Comparison of ENCODE assay signal across 18 cellular contexts in genomic region chr18:68841301-68841700, GRCh38. TPM values are rescaled to one million over a fixed set of nuclear protein-coding genes. Genes with fewer than 3 reads are reported as not detected.
DNase-seq lines count a peak whose midpoint lies in the region; ATAC-seq and TF ChIP-seq lines count a peak whose summit lies in the region.
"Had no signal": no experiment of that assay in that cellular context is flagged by ENCODE, and none has a peak within 500 bp of the region (broad histone marks: within the 10 kb centered on the region; RNA-seq: fewer than 3 reads in every experiment).

No MANE protein-coding gene starts in this region.

- H3K36me3 ChIP-seq in HUES64 (ENCODE audit: insufficient read depth, low read length) (no peaks in the 10 kb centered on the region), mesenchymal stem cell (ENCODE audit: control insufficient read depth in 1 of 2, insufficient read depth in 2 of 2, low read depth in 1 of 2, low read length in 2 of 2) (no peaks in the 10 kb centered on the region)
- H3K36me3 ChIP-seq: right lobe of liver, suprapubic skin had no signal

- H2BK15ac ChIP-seq in mesenchymal stem cell (ENCODE audit: low read depth, poor library complexity, severe bottlenecking) = no peak overlapping the region

- H3K27me3 ChIP-seq in HUES64 (ENCODE audit: insufficient read depth, low read length) = no peaks in the 10 kb centered on the region
- H3K27me3 ChIP-seq in mesenchymal stem cell (ENCODE audit: control insufficient read depth in 1 of 2, insufficient read depth in 1 of 2, low read length in 2 of 2) = no peaks in the 10 kb centered on the region
- H3K27me3 ChIP-seq: right lobe of liver, suprapubic skin had no signal

- no peak for ATAC-seq in GM18867 (IDR thresholded peaks at IDR 0.05; ENCODE audit: unreplicated experiment)
- ATAC-seq: activated T-cell treated with anti-CD3 and anti-CD28 coated beads, Interleukin-2, amount 50 U/mL, for 72 hours had no signal

- no peaks in the 10 kb centered on the region for H3K36me3 Mint-ChIP-seq in chondrocyte (ENCODE audit: low read depth)

- H4K8ac ChIP-seq in mesenchymal stem cell (ENCODE audit: low read length) = no peak overlapping the region

- no peak overlapping the region for H3K14ac ChIP-seq in mesenchymal stem cell (ENCODE audit: low read length in 2 of 2)

- no peak overlapping the region for H3K4ac ChIP-seq in mesenchymal stem cell (ENCODE audit: low read depth in 1 of 2, low read length in 2 of 2)

- no peak overlapping the region for H4K91ac ChIP-seq in mesenchymal stem cell (ENCODE audit: low read length)

- no peak overlapping the region for H2AK5ac ChIP-seq in mesenchymal stem cell (ENCODE audit: low read length, severe bottlenecking)

- no peak overlapping the region for H3K4me2 ChIP-seq in mesenchymal stem cell (ENCODE audit: low read length, poor library complexity, severe bottlenecking)

- H3K4me3 ChIP-seq in HUES64 (ENCODE audit: low read length) = no peak overlapping the region
- H3K4me3 ChIP-seq in mesenchymal stem cell (ENCODE audit: insufficient read depth in 1 of 2, low read depth in 1 of 2, low read length in 2 of 2) = no peak overlapping the region
- H3K4me3 ChIP-seq: right lobe of liver, suprapubic skin had no signal

- peaks cover 3% of the 10 kb centered on the region for H3K9me3 Mint-ChIP-seq in chondrocyte (ENCODE audit: low read depth)
- H3K9me3 Mint-ChIP-seq: activated CD4-positive, alpha-beta memory T cell treated with anti-CD3 and anti-CD28 coated beads, Interleukin-2, amount 10 ng/mL, durations not matched to agents 7 days and 5 days; activated T-cell treated with anti-CD3 and anti-CD28 coated beads, Interleukin-2, amount 50 U/mL, for 72 hours; neural crest cell had no signal

- DNase-seq in ACHN = peak; percentile 3
- no peak for DNase-seq in chondrocyte (ENCODE audit: low spot score)
- no peak for DNase-seq in mesenchymal stem cell
- no peak for DNase-seq in NCI-H187 (lab: John Stamatoyannopoulos, UW)
- DNase-seq in NCI-H1436 (lab: John Stamatoyannopoulos, UW) = no peak
- DNase-seq in NCI-H2029 (lab: John Stamatoyannopoulos, UW) = no peak
- DNase-seq: activated CD4-positive, alpha-beta memory T cell treated with anti-CD3 and anti-CD28 coated beads, Interleukin-2, amount 10 ng/mL, durations not matched to agents 7 days and 5 days; activated T-cell treated with anti-CD3 and anti-CD28 coated beads, Interleukin-2, amount 50 U/mL, for 72 hours; central memory CD4-positive, alpha-beta T cell; H7; NCI-H1694 treated with DMSO at 0.1 percent for 48 hours; right lobe of liver; stimulated activated CD4-positive, alpha-beta T cell treated with anti-CD3 and anti-CD28 coated beads, Interleukin-4, amount 100 ng/mL, for 24 hours; stimulated activated CD8-positive, alpha-beta memory T cell treated with anti-CD3 and anti-CD28 coated beads, Interleukin-4, amount 100 ng/mL, for 48 hours had no signal

- no peak overlapping the region for H2BK120ac ChIP-seq in mesenchymal stem cell (ENCODE audit: low read depth, low read length)

- no peak overlapping the region for H2BK12ac ChIP-seq in mesenchymal stem cell (ENCODE audit: low read length in 2 of 2)

- in situ Hi-C loops in ACHN (cut with HindIII; ENCODE audit: low pct_ligation_motif_present, low pct_unique_long_range_greater_than_20kb, low sequenced_read_pairs) = no loop called here

- no peak overlapping the region for H3K23ac ChIP-seq in mesenchymal stem cell (ENCODE audit: low read length in 2 of 2)

- H3K9me3 ChIP-seq in HUES64 (ENCODE audit: insufficient read depth, low read depth, low read length) (no peaks in the 10 kb centered on the region), mesenchymal stem cell (ENCODE audit: control insufficient read depth, low read length) (no peaks in the 10 kb centered on the region)
- H3K9me3 ChIP-seq: right lobe of liver, suprapubic skin had no signal

- no peak overlapping the region for H3K18ac ChIP-seq in mesenchymal stem cell (ENCODE audit: low read depth in 1 of 2, low read length in 2 of 2)

- H3K4me1 Mint-ChIP-seq in chondrocyte (ENCODE audit: low read depth) = peaks cover 42% of the 10 kb centered on the region
- H3K4me1 Mint-ChIP-seq: activated CD4-positive, alpha-beta memory T cell treated with anti-CD3 and anti-CD28 coated beads, Interleukin-2, amount 10 ng/mL, durations not matched to agents 7 days and 5 days had no signal

- H2AFZ ChIP-seq in mesenchymal stem cell (ENCODE audit: low read depth, low read length) = no peak overlapping the region

- TF ChIP-seq CTCF in chondrocyte (IDR thresholded peaks at IDR 0.05) = no peak

- no peak overlapping the region for H3K9ac ChIP-seq in HUES64 (ENCODE audit: low read depth, low read length)
- peak overlapping the region; percentile 41 for H3K9ac ChIP-seq in mesenchymal stem cell (ENCODE audit: low read length)

- H3K4me1 ChIP-seq in HUES64 (ENCODE audit: insufficient read depth, low read length) (peaks cover 13% of the 10 kb centered on the region), mesenchymal stem cell (ENCODE audit: control insufficient read depth, insufficient read depth, low read depth, low read length) (peaks cover 1% of the 10 kb centered on the region)
- H3K4me1 ChIP-seq: right lobe of liver, suprapubic skin had no signal

- H3K4me3 Mint-ChIP-seq in chondrocyte (ENCODE audit: unreplicated experiment) = peak overlapping the region; percentile 31
- H3K4me3 Mint-ChIP-seq: activated CD4-positive, alpha-beta memory T cell treated with anti-CD3 and anti-CD28 coated beads, Interleukin-2, amount 10 ng/mL, durations not matched to agents 7 days and 5 days; activated T-cell treated with anti-CD3 and anti-CD28 coated beads, Interleukin-2, amount 50 U/mL, for 72 hours; neural crest cell had no signal

- H3K27ac ChIP-seq in HUES64 (ENCODE audit: low read depth, low read length) (peak overlapping the region; percentile 20; the same call in 1 of the 2 replicates), mesenchymal stem cell (ENCODE audit: low read length, poor library complexity, severe bottlenecking) (peak overlapping the region; percentile 66)
- H3K27ac ChIP-seq: right lobe of liver, suprapubic skin had no signal

- no peaks in the 10 kb centered on the region for H3K79me1 ChIP-seq in mesenchymal stem cell (replicated peaks; ENCODE audit: low read length, poor library complexity, severe bottlenecking)

- peak overlapping the region; percentile 94 for H3K27ac Mint-ChIP-seq in chondrocyte (ENCODE audit: unreplicated experiment)
- H3K27ac Mint-ChIP-seq: activated CD4-positive, alpha-beta memory T cell treated with anti-CD3 and anti-CD28 coated beads, Interleukin-2, amount 10 ng/mL, durations not matched to agents 7 days and 5 days; activated T-cell treated with anti-CD3 and anti-CD28 coated beads, Interleukin-2, amount 50 U/mL, for 72 hours had no signal

- no peaks in the 10 kb centered on the region for H3K27me3 Mint-ChIP-seq in chondrocyte (ENCODE audit: low read depth)

- H2BK5ac ChIP-seq in mesenchymal stem cell (ENCODE audit: low read depth, low read length, poor library complexity, severe bottlenecking) = no peak overlapping the region

RNA-seq across cellular contexts. Expression of gene CCDC102B, which starts 43.4 kb away (rescaled TPM):
- polyA plus RNA-seq in HUES64 (2013, experiment 1 of 2) = 1.3 TPM
- 4.0 TPM for polyA plus RNA-seq in HUES64 (2013, experiment 2 of 2)
- 8.1 to 9.8 TPM (median 9.1 TPM) in 3 replicates for total RNA-seq in chondrocyte
- 21.1 TPM for polyA plus RNA-seq in mesenchymal stem cell (2013, experiment 1 of 2)
- polyA plus RNA-seq in mesenchymal stem cell (2013, experiment 2 of 2) = 20.1 TPM
